ENCODE assay signal across 15 cellular contexts in the genomic region with DNA sequence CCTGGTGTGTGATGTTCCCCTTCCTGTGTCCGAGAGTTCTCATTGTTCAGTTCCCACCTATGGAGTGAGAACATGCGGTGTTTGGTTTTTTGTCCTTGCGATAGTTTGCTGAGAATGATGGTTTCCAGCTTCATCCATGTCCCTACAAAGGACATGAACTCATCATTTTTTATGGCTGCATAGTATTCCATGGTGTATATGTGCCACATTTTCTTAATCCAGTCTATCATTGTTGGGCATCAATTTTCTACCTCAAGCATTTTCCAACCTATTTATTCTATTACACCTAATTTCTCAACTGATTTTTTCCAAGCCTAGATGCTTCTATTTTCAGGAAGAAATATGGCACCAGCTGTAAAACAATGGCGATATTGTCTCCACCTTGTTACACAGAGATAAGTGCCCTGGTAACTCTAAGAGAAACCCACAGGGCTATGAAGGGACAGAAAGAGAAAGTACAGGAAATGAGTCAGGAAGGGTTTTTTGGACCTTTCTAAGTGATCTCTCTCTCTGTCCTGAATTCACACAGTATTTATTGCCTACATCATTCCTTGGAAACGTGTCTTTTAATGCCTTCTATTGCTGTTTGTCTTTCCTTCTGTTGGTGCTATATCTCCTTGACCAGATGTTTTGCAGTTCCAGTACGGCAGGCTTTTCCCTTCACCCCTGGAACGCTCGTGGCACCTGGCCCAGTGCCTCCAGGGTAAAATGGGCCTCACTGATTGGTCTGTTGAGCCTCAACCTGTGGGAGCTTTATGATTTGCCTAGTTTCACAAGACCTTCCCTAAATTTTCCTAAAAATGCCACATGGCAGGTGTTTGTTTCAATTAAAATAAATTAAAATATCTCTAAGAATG. TPM values are rescaled to one million over a fixed set of nuclear protein-coding genes. Genes with fewer than 3 reads are reported as not detected.
DNase-seq lines count a peak whose midpoint lies in the region; ATAC-seq and TF ChIP-seq lines count a peak whose summit lies in the region.
"Had no signal": no experiment of that assay in that cellular context is flagged by ENCODE, and none has a peak within 500 bp of the region (broad histone marks: within the 10 kb centered on the region; RNA-seq: fewer than 3 reads in every experiment).

No MANE protein-coding gene starts in this region.

- H3K9me3 Mint-ChIP-seq in activated CD8-positive, alpha-beta T cell treated with anti-CD3 and anti-CD28 coated beads for 36 hours, result no peaks in the 10 kb centered on the region
- peaks cover 0 to 3% (median 0%) of the 10 kb centered on the region in 8 donors for H3K9me3 Mint-ChIP-seq in CD4-positive, alpha-beta memory T cell
- H3K9me3 Mint-ChIP-seq: activated CD4-positive, alpha-beta T cell treated with anti-CD3 and anti-CD28 coated beads, Interleukin-2, amount 10 ng/mL, durations not matched to agents 7 days and 5 days; activated naive CD4-positive, alpha-beta T cell treated with anti-CD3 and anti-CD28 coated beads for 36 hours had no signal

- H3K9me3 ChIP-seq in CD4-positive, alpha-beta memory T cell (ENCODE audit: control insufficient read depth in 1 of 2, low read length in 2 of 2), result no peaks in the 10 kb centered on the region
- H3K9me3 ChIP-seq: uterus had no signal

- H3K4me3 Mint-ChIP-seq in activated CD8-positive, alpha-beta T cell treated with anti-CD3 and anti-CD28 coated beads for 36 hours, result no peak overlapping the region
- H3K4me3 Mint-ChIP-seq in CD4-positive, alpha-beta memory T cell, result no peak overlapping the region
- H3K4me3 Mint-ChIP-seq: activated CD4-positive, alpha-beta T cell treated with anti-CD3 and anti-CD28 coated beads, Interleukin-2, amount 10 ng/mL, durations not matched to agents 7 days and 5 days; activated naive CD4-positive, alpha-beta T cell treated with anti-CD3 and anti-CD28 coated beads for 36 hours had no signal

- H3K27ac ChIP-seq in CD4-positive, alpha-beta memory T cell (ENCODE audit: low read depth, low read length), result no peak overlapping the region
- H3K27ac ChIP-seq: coronary artery, uterus had no signal

- CTCF ChIA-PET in activated CD8-positive, alpha-beta T cell treated with anti-CD3 and anti-CD28 coated beads for 36 hours (lab: Charles Lee), result no interaction called here
- CTCF ChIA-PET in CD4-positive, alpha-beta memory T cell (lab: Charles Lee; ENCODE audit: partially characterized antibody), result no interaction called here

- ATAC-seq in HG02610 (IDR thresholded peaks at IDR 0.05; ENCODE audit: unreplicated experiment) (peak; percentile 94), HG02840 (IDR thresholded peaks at IDR 0.05; ENCODE audit: low FRiP score, unreplicated experiment) (no peak)
- ATAC-seq in activated CD8-positive, alpha-beta T cell treated with anti-CD3 and anti-CD28 coated beads for 36 hours, result peak; percentile 85

- no peak for TF ChIP-seq CTCF in activated CD8-positive, alpha-beta T cell treated with anti-CD3 and anti-CD28 coated beads for 36 hours (IDR thresholded peaks at IDR 0.05)

- no peaks in the 10 kb centered on the region for H3K36me3 Mint-ChIP-seq in activated CD8-positive, alpha-beta T cell treated with anti-CD3 and anti-CD28 coated beads for 36 hours (ENCODE audit: low read depth)
- H3K36me3 Mint-ChIP-seq in CD4-positive, alpha-beta memory T cell, result peaks cover 0 to 3% of the 10 kb centered on the region in 2 donors

- POLR2A ChIA-PET in activated CD8-positive, alpha-beta T cell treated with anti-CD3 and anti-CD28 coated beads for 36 hours (lab: Charles Lee), result interaction anchor here (0.6 to 1.2 kb wide), 2 partner anchors 32 to 57 kb away, joined by 3 to 4 read pairs; no protein-coding TSS in a partner anchor
- POLR2A ChIA-PET in CD4-positive, alpha-beta memory T cell (lab: Charles Lee; ENCODE audit: partially characterized antibody), result interaction anchor here (1.5 kb wide), 1 partner anchor 15 kb away, joined by 3 read pairs; no protein-coding TSS in a partner anchor

- H3K4me1 ChIP-seq in CD4-positive, alpha-beta memory T cell (ENCODE audit: insufficient read depth, low read length), result no peaks in the 10 kb centered on the region
- H3K4me1 ChIP-seq: uterus had no signal

- no peak overlapping the region for H3K4me3 ChIP-seq in CD4-positive, alpha-beta memory T cell (ENCODE audit: low read length in 2 of 2)
- H3K4me3 ChIP-seq: coronary artery, uterus had no signal

- H3K4me1 Mint-ChIP-seq in activated CD8-positive, alpha-beta T cell treated with anti-CD3 and anti-CD28 coated beads for 36 hours (ENCODE audit: low read depth), result peaks cover 16% of the 10 kb centered on the region
- H3K4me1 Mint-ChIP-seq in CD4-positive, alpha-beta memory T cell, result peaks cover 0 to 8% (median 3%) of the 10 kb centered on the region in 4 donors

- H3K27me3 ChIP-seq in CD4-positive, alpha-beta memory T cell (ENCODE audit: insufficient read depth, low read length), result no peaks in the 10 kb centered on the region
- H3K27me3 ChIP-seq: uterus had no signal

- H3K36me3 ChIP-seq in CD4-positive, alpha-beta memory T cell (ENCODE audit: insufficient read depth, low read length), result no peaks in the 10 kb centered on the region
- H3K36me3 ChIP-seq: uterus had no signal

- no peaks in the 10 kb centered on the region for H3K27me3 Mint-ChIP-seq in activated CD8-positive, alpha-beta T cell treated with anti-CD3 and anti-CD28 coated beads for 36 hours
- no peaks in the 10 kb centered on the region for H3K27me3 Mint-ChIP-seq in CD4-positive, alpha-beta memory T cell
- H3K27me3 Mint-ChIP-seq: activated CD4-positive, alpha-beta T cell treated with anti-CD3 and anti-CD28 coated beads, Interleukin-2, amount 10 ng/mL, durations not matched to agents 7 days and 5 days had no signal

- H3K27ac Mint-ChIP-seq in activated CD8-positive, alpha-beta T cell treated with anti-CD3 and anti-CD28 coated beads for 36 hours, result no peak overlapping the region
- no peak overlapping the region for H3K27ac Mint-ChIP-seq in CD4-positive, alpha-beta memory T cell
- H3K27ac Mint-ChIP-seq: activated CD4-positive, alpha-beta T cell treated with anti-CD3 and anti-CD28 coated beads, Interleukin-2, amount 10 ng/mL, durations not matched to agents 7 days and 5 days; activated naive CD4-positive, alpha-beta T cell treated with anti-CD3 and anti-CD28 coated beads for 36 hours had no signal

- intact Hi-C loops in activated CD8-positive, alpha-beta T cell treated with anti-CD3 and anti-CD28 coated beads for 36 hours (cut with micrococcal nuclease), result no loop called here
- intact Hi-C loops in CD4-positive, alpha-beta memory T cell (cut with micrococcal nuclease), result no loop called here

- peak; percentile 84 for DNase-seq in A172 (ENCODE audit: low spot score)
- DNase-seq in activated CD8-positive, alpha-beta T cell treated with anti-CD3 and anti-CD28 coated beads for 36 hours, result no peak
- DNase-seq in kidney tubule cell (ENCODE audit: low spot score), result peak; percentile 76
- DNase-seq in CD4-positive, alpha-beta memory T cell, result no peak
- no peak for DNase-seq in NOMO-1 (lab: John Stamatoyannopoulos, UW; ENCODE audit: unreplicated experiment in 2 of 2)
- no peak for DNase-seq in activated effector memory CD4-positive, alpha-beta T cell treated with anti-CD3 and anti-CD28 coated beads, Interleukin-2, amount 50 U/mL, for 16 hours
- DNase-seq: activated CD4-positive, alpha-beta T cell treated with anti-CD3 and anti-CD28 coated beads, Interleukin-2, amount 10 ng/mL, durations not matched to agents 7 days and 5 days; activated naive CD4-positive, alpha-beta T cell treated with anti-CD3 and anti-CD28 coated beads for 36 hours; DND-41; midbrain; NCI-H226; uterus had no signal

RNA-seq across cellular contexts. Expression of gene JAK1, which starts 14.6 kb away (rescaled TPM):
- total RNA-seq in A172 (2014; rRNA removed; shearing (Covaris generic)), result 61.4 and 70.5 TPM in 2 replicates
- 100 to 1,000 TPM in 1 of 2 experiments, 10 to 100 TPM in 1; 96.3 to 108 TPM for total RNA-seq in activated CD8-positive, alpha-beta T cell treated with anti-CD3 and anti-CD28 coated beads for 36 hours
- total RNA-seq in CD4-positive, alpha-beta memory T cell, result 100 to 1,000 TPM; 370 to 372 TPM
- polyA plus RNA-seq in CD4-positive, alpha-beta memory T cell, result 100 to 1,000 TPM; 163 to 258 TPM

Comparison
In these comparisons a context has a peak if more than half of its experiments do, and no peak if none do; other contexts are left out.
1. DNase-seq: peak in A172 (single experiment) and kidney tubule cell (single experiment); none in activated CD8-positive, alpha-beta T cell treated with anti-CD3 and anti-CD28 coated beads for 36 hours (single experiment), CD4-positive, alpha-beta memory T cell (0 of 5), NOMO-1 (0 of 2) and activated effector memory CD4-positive, alpha-beta T cell treated with anti-CD3 and anti-CD28 coated beads, Interleukin-2, amount 50 U/mL, for 16 hours (single experiment).